In genomic region chr3:144282313-144282712, GRCh38 we compare ENCODE assay signal across 29 cellular contexts.
"Had no signal": no experiment of that assay in that cellular context is flagged by ENCODE, and none has a peak within 500 bp of the region (broad histone marks: within the 10 kb centered on the region; RNA-seq: fewer than 3 reads in every experiment).

No MANE protein-coding gene starts in this region.

- H3K27me3 ChIP-seq: ascending aorta, breast epithelium, cardiac muscle cell, colonic mucosa, esophagus squamous epithelium, gastroesophageal sphincter, heart right ventricle, hepatocyte had no signal

- H3K4me1 ChIP-seq: ascending aorta, breast epithelium, colonic mucosa, esophagus squamous epithelium, gastroesophageal sphincter, heart right ventricle had no signal

- H3K9me3 ChIP-seq: ascending aorta, breast epithelium, colonic mucosa, esophagus squamous epithelium, gastroesophageal sphincter, heart right ventricle had no signal

- H2AFZ ChIP-seq: hepatocyte had no signal

- H3K4me3 Mint-ChIP-seq: activated CD8-positive, alpha-beta T cell treated with anti-CD3 and anti-CD28 coated beads for 36 hours; activated naive CD4-positive, alpha-beta T cell treated with anti-CD3 and anti-CD28 coated beads for 36 hours; activated naive CD4-positive, alpha-beta T cell treated with anti-CD3 and anti-CD28 coated beads, Interleukin-2, amount 50 U/mL, for 24 hours; activated naive CD8-positive, alpha-beta T cell treated with anti-CD3 and anti-CD28 coated beads for 36 hours; activated naive CD8-positive, alpha-beta T cell treated with anti-CD3 and anti-CD28 coated beads, Interleukin-2, amount 50 U/mL, for 24 hours; activated T-cell treated with anti-CD3 and anti-CD28 coated beads, Interleukin-2, amount 50 U/mL, for 4 hours; activated T-helper 1 cell treated with anti-CD3 and anti-CD28 coated beads, Interleukin-12 subunit alpha, Interleukin-12 subunit beta, Interleukin-2, Interleukin-4 antibody, amounts not matched to agents 30 ng/mL and 10 ng/mL and 1 ng/mL, durations not matched to agents 14 hours and 24 hours and 36 hours; brain had no signal

- H3K4me1 Mint-ChIP-seq: activated naive CD4-positive, alpha-beta T cell treated with anti-CD3 and anti-CD28 coated beads, Interleukin-2, amount 50 U/mL, for 24 hours; activated naive CD8-positive, alpha-beta T cell treated with anti-CD3 and anti-CD28 coated beads for 36 hours; activated naive CD8-positive, alpha-beta T cell treated with anti-CD3 and anti-CD28 coated beads, Interleukin-2, amount 50 U/mL, for 24 hours had no signal

- H3K27ac Mint-ChIP-seq: activated CD8-positive, alpha-beta T cell treated with anti-CD3 and anti-CD28 coated beads for 36 hours; activated naive CD4-positive, alpha-beta T cell treated with anti-CD3 and anti-CD28 coated beads for 36 hours; activated naive CD4-positive, alpha-beta T cell treated with anti-CD3 and anti-CD28 coated beads, Interleukin-2, amount 50 U/mL, for 24 hours; activated naive CD8-positive, alpha-beta T cell treated with anti-CD3 and anti-CD28 coated beads for 36 hours; activated naive CD8-positive, alpha-beta T cell treated with anti-CD3 and anti-CD28 coated beads, Interleukin-2, amount 50 U/mL, for 24 hours; activated T-helper 1 cell treated with anti-CD3 and anti-CD28 coated beads, Interleukin-12 subunit alpha, Interleukin-12 subunit beta, Interleukin-2, Interleukin-4 antibody, amounts not matched to agents 30 ng/mL and 10 ng/mL and 1 ng/mL, durations not matched to agents 14 hours and 24 hours and 36 hours; activated T-helper 2 cell treated with anti-CD3 and anti-CD28 coated beads, Interferon-gamma antibody, Interleukin-2, Interleukin-4, amounts not matched to agents 10 μg/mL and 5 μg/mL and 100 μg/mL, durations not matched to agents 14 hours and 24 hours and 36 hours; brain had no signal

- H3K36me3 Mint-ChIP-seq: activated naive CD4-positive, alpha-beta T cell treated with anti-CD3 and anti-CD28 coated beads, Interleukin-2, amount 50 U/mL, for 24 hours; activated naive CD8-positive, alpha-beta T cell treated with anti-CD3 and anti-CD28 coated beads for 36 hours; brain had no signal

- H3K4me2 ChIP-seq: hepatocyte had no signal

- H3K79me2 ChIP-seq: hepatocyte had no signal

- H3K27me3 Mint-ChIP-seq: activated naive CD8-positive, alpha-beta T cell treated with anti-CD3 and anti-CD28 coated beads, Interleukin-2, amount 50 U/mL, for 24 hours; brain had no signal

- ATAC-seq: activated CD8-positive, alpha-beta T cell treated with anti-CD3 and anti-CD28 coated beads for 36 hours; activated naive CD8-positive, alpha-beta T cell treated with anti-CD3 and anti-CD28 coated beads, Interleukin-2, amount 50 U/mL, for 24 hours; activated T-cell treated with anti-CD3 and anti-CD28 coated beads, Interleukin-2, amount 50 U/mL, for 4 hours; gastroesophageal sphincter; heart right ventricle had no signal

- DNase-seq: activated CD4-positive, alpha-beta T cell treated with anti-CD3 and anti-CD28 coated beads for 1 hour; activated CD4-positive, alpha-beta T cell treated with anti-CD3 and anti-CD28 coated beads for 48 hours; activated CD4-positive, alpha-beta T cell treated with anti-CD3 and anti-CD28 coated beads, Interleukin-2, amount 50 U/mL, for 1 hour; activated CD4-positive, alpha-beta T cell treated with anti-CD3 and anti-CD28 coated beads, Interleukin-2, amount 50 U/mL, for 48 hours; activated CD8-positive, alpha-beta memory T cell treated with anti-CD3 and anti-CD28 coated beads for 24 hours; activated CD8-positive, alpha-beta T cell treated with anti-CD3 and anti-CD28 coated beads for 36 hours; activated effector memory CD4-positive, alpha-beta T cell treated with anti-CD3 and anti-CD28 coated beads, Interleukin-2, amount 50 U/mL, for 16 hours; activated naive CD4-positive, alpha-beta T cell treated with anti-CD3 and anti-CD28 coated beads for 36 hours; activated naive CD8-positive, alpha-beta T cell treated with anti-CD3 and anti-CD28 coated beads for 36 hours; activated naive CD8-positive, alpha-beta T cell treated with anti-CD3 and anti-CD28 coated beads, Interleukin-2, amount 50 U/mL, for 24 hours; activated T-cell treated with anti-CD3 and anti-CD28 coated beads, Interleukin-2, amount 50 U/mL, for 4 hours; central memory CD4-positive, alpha-beta T cell; cerebellar nuclear complex; colonic mucosa; effector CD8-positive, alpha-beta T cell; esophagus squamous epithelium; foreskin melanocyte; heart right ventricle; T-helper 2 cell had no signal

- H3K27ac ChIP-seq: ascending aorta, breast epithelium, cardiac muscle cell, colonic mucosa, epithelial cell of prostate, esophagus squamous epithelium, gastroesophageal sphincter, heart right ventricle, hepatocyte had no signal

- H3K4me3 ChIP-seq: ascending aorta, breast epithelium, cardiac muscle cell, colonic mucosa, esophagus squamous epithelium, gastroesophageal sphincter, heart right ventricle, hepatocyte had no signal

- H3K9me3 Mint-ChIP-seq: activated naive CD4-positive, alpha-beta T cell treated with anti-CD3 and anti-CD28 coated beads for 36 hours; activated naive CD4-positive, alpha-beta T cell treated with anti-CD3 and anti-CD28 coated beads, Interleukin-2, amount 50 U/mL, for 24 hours; activated naive CD8-positive, alpha-beta T cell treated with anti-CD3 and anti-CD28 coated beads for 36 hours; activated naive CD8-positive, alpha-beta T cell treated with anti-CD3 and anti-CD28 coated beads, Interleukin-2, amount 50 U/mL, for 24 hours; activated T-cell treated with anti-CD3 and anti-CD28 coated beads, Interleukin-2, amount 50 U/mL, for 4 hours; activated T-helper 1 cell treated with anti-CD3 and anti-CD28 coated beads, Interleukin-12 subunit alpha, Interleukin-12 subunit beta, Interleukin-2, Interleukin-4 antibody, amounts not matched to agents 30 ng/mL and 10 ng/mL and 1 ng/mL, durations not matched to agents 14 hours and 24 hours and 36 hours; activated T-helper 2 cell treated with anti-CD3 and anti-CD28 coated beads, Interferon-gamma antibody, Interleukin-2, Interleukin-4, amounts not matched to agents 10 μg/mL and 5 μg/mL and 100 μg/mL, durations not matched to agents 14 hours and 24 hours and 36 hours had no signal

- H3K36me3 ChIP-seq: ascending aorta, breast epithelium, cardiac muscle cell, colonic mucosa, esophagus squamous epithelium, gastroesophageal sphincter, heart right ventricle had no signal
